In genomic region chr6:16413399-16413798, GRCh38 we compare ENCODE assay signal across 10 cellular contexts.
DNase-seq lines count a peak whose midpoint lies in the region; ATAC-seq and TF ChIP-seq lines count a peak whose summit lies in the region.
"Had no signal": no experiment of that assay in that cellular context is flagged by ENCODE, and none has a peak within 500 bp of the region (broad histone marks: within the 10 kb centered on the region; RNA-seq: fewer than 3 reads in every experiment).

No MANE protein-coding gene starts in this region.

- H3K79me2 ChIP-seq in H9 (ENCODE audit: insufficient read depth, low read length): no peaks in the 10 kb centered on the region
- H3K79me2 ChIP-seq: parathyroid adenoma had no signal

- no peak overlapping the region for H3K4me2 ChIP-seq in H9 (ENCODE audit: insufficient read depth, insufficient read length, low read length)

- H3K9me3 Mint-ChIP-seq in activated CD8-positive, alpha-beta memory T cell treated with anti-CD3 and anti-CD28 coated beads, Interleukin-2, amount 10 ng/mL, durations not matched to agents 7 days and 5 days (ENCODE audit: low read depth): no peaks in the 10 kb centered on the region
- no peaks in the 10 kb centered on the region for H3K9me3 Mint-ChIP-seq in activated T-helper 2 cell treated with anti-CD3 and anti-CD28 coated beads, Interferon-gamma antibody, Interleukin-2, Interleukin-4, amounts not matched to agents 10 μg/mL and 5 μg/mL and 100 μg/mL, durations not matched to agents 14 hours and 24 hours and 36 hours
- H3K9me3 Mint-ChIP-seq in chondrocyte (ENCODE audit: low read depth) (no peaks in the 10 kb centered on the region), H9 (no peaks in the 10 kb centered on the region)

- H4K8ac ChIP-seq in H9 (replicated peaks; ENCODE audit: insufficient read length, low read depth, low read length): no peak overlapping the region

- peak; percentile 55 for DNase-seq in activated CD8-positive, alpha-beta memory T cell treated with anti-CD3 and anti-CD28 coated beads, Interleukin-2, amount 10 ng/mL, durations not matched to agents 7 days and 5 days
- DNase-seq in activated CD8-positive, alpha-beta memory T cell treated with anti-CD3 and anti-CD28 coated beads, Interleukin-2, amount 50 U/mL, for 48 hours: no peak
- no peak for DNase-seq in activated T-helper 2 cell treated with anti-CD3 and anti-CD28 coated beads, Interferon-gamma antibody, Interleukin-2, Interleukin-4, amounts not matched to agents 10 μg/mL and 5 μg/mL and 100 μg/mL, durations not matched to agents 14 hours and 24 hours and 36 hours (ENCODE audit: low spot score)
- DNase-seq in stimulated activated CD4-positive, alpha-beta T cell treated with anti-CD3 and anti-CD28 coated beads, Interleukin-4, amount 100 ng/mL, for 24 hours: peak; percentile 62
- DNase-seq in chondrocyte (ENCODE audit: low spot score) (no peak), H9 (no peak), H4 (ENCODE audit: low spot score) (no peak)
- DNase-seq: NCI-H146 had no signal

- no peak overlapping the region for H2BK15ac ChIP-seq in H9 (ENCODE audit: low read depth, low read length)

- no peak overlapping the region for H3K14ac ChIP-seq in H9 (ENCODE audit: insufficient read depth, low read length)

- H3K23me2 ChIP-seq in H9 (ENCODE audit: insufficient read length, low read depth, low read length, poor library complexity, severe bottlenecking): no peaks in the 10 kb centered on the region

- TF ChIP-seq CTCF in chondrocyte (IDR thresholded peaks at IDR 0.05) (no peak), H9 (conservative IDR thresholded peaks at IDR 0.05) (no peak)

- no peaks in the 10 kb centered on the region for H3K27me3 Mint-ChIP-seq in activated CD8-positive, alpha-beta memory T cell treated with anti-CD3 and anti-CD28 coated beads, Interleukin-2, amount 10 ng/mL, durations not matched to agents 7 days and 5 days
- no peaks in the 10 kb centered on the region for H3K27me3 Mint-ChIP-seq in activated T-helper 2 cell treated with anti-CD3 and anti-CD28 coated beads, Interferon-gamma antibody, Interleukin-2, Interleukin-4, amounts not matched to agents 10 μg/mL and 5 μg/mL and 100 μg/mL, durations not matched to agents 14 hours and 24 hours and 36 hours (ENCODE audit: low read depth)
- no peaks in the 10 kb centered on the region for H3K27me3 Mint-ChIP-seq in chondrocyte (ENCODE audit: low read depth)
- H3K27me3 Mint-ChIP-seq in H9 (ENCODE audit: low read depth): no peaks in the 10 kb centered on the region

- peaks cover 9% of the 10 kb centered on the region for H3K36me3 Mint-ChIP-seq in activated CD8-positive, alpha-beta memory T cell treated with anti-CD3 and anti-CD28 coated beads, Interleukin-2, amount 10 ng/mL, durations not matched to agents 7 days and 5 days
- peaks cover 33% of the 10 kb centered on the region for H3K36me3 Mint-ChIP-seq in activated T-helper 2 cell treated with anti-CD3 and anti-CD28 coated beads, Interferon-gamma antibody, Interleukin-2, Interleukin-4, amounts not matched to agents 10 μg/mL and 5 μg/mL and 100 μg/mL, durations not matched to agents 14 hours and 24 hours and 36 hours (ENCODE audit: low read depth)
- H3K36me3 Mint-ChIP-seq in chondrocyte (ENCODE audit: low read depth) (no peaks in the 10 kb centered on the region), H9 (ENCODE audit: insufficient read depth in 1 of 3, low read depth in 3 of 3) (no peaks in the 10 kb centered on the region)

- no peak overlapping the region for H2BK120ac ChIP-seq in H9 (ENCODE audit: low read depth, low read length, poor library complexity, severe bottlenecking)

- no peak overlapping the region for H2AFZ ChIP-seq in H9 (ENCODE audit: low read length)
- H2AFZ ChIP-seq: parathyroid adenoma had no signal

- no peak overlapping the region for H3K4ac ChIP-seq in H9 (ENCODE audit: low read depth, low read length)

- H3K18ac ChIP-seq in H9 (ENCODE audit: insufficient read length, low read depth, low read length): no peak overlapping the region

- H2AK5ac ChIP-seq in H9 (ENCODE audit: insufficient read length, low read length): no peak overlapping the region

- no peaks in the 10 kb centered on the region for H4K20me1 ChIP-seq in H9 (ENCODE audit: control insufficient read depth, insufficient read depth, insufficient read length)

- H4K5ac ChIP-seq in H9 (ENCODE audit: insufficient read length, low read depth, low read length): no peak overlapping the region

- H4K91ac ChIP-seq in H9 (ENCODE audit: insufficient read length, low read depth, low read length): no peak overlapping the region

- H3K56ac ChIP-seq in H9 (ENCODE audit: insufficient read length, low read depth, low read length): no peak overlapping the region

- H3K27me3 ChIP-seq in H9 (ENCODE audit: insufficient read depth, low read length): no peaks in the 10 kb centered on the region

- CTCF ChIA-PET in activated CD8-positive, alpha-beta memory T cell treated with anti-CD3 and anti-CD28 coated beads, Interleukin-2, amount 10 ng/mL, durations not matched to agents 7 days and 5 days (lab: Charles Lee): interaction anchor here (0.6 to 1.8 kb wide), 11 partner anchors 10 to 357 kb away, joined by 3 to 8 read pairs (median 4); no protein-coding TSS in a partner anchor

- H3K9me3 ChIP-seq in H9 (ENCODE audit: control insufficient read depth, low read depth, low read length): no peaks in the 10 kb centered on the region

- ATAC-seq in activated CD8-positive, alpha-beta memory T cell treated with anti-CD3 and anti-CD28 coated beads, Interleukin-2, amount 10 ng/mL, durations not matched to agents 7 days and 5 days: peak; percentile 75
- ATAC-seq in HG03175 (IDR thresholded peaks at IDR 0.05; ENCODE audit: unreplicated experiment): peak; percentile 44

- H3K4me1 ChIP-seq in H9 (ENCODE audit: insufficient read depth, low read length): no peaks in the 10 kb centered on the region
- H3K4me1 ChIP-seq: parathyroid adenoma had no signal

- no peak overlapping the region for H3K27ac ChIP-seq in H9 (ENCODE audit: insufficient read length, low read depth, low read length)
- H3K27ac ChIP-seq: parathyroid adenoma had no signal

- H3K27ac Mint-ChIP-seq in activated CD8-positive, alpha-beta memory T cell treated with anti-CD3 and anti-CD28 coated beads, Interleukin-2, amount 10 ng/mL, durations not matched to agents 7 days and 5 days: peak overlapping the region; percentile 89
- peak overlapping the region; percentile 82 for H3K27ac Mint-ChIP-seq in activated T-helper 2 cell treated with anti-CD3 and anti-CD28 coated beads, Interferon-gamma antibody, Interleukin-2, Interleukin-4, amounts not matched to agents 10 μg/mL and 5 μg/mL and 100 μg/mL, durations not matched to agents 14 hours and 24 hours and 36 hours
- H3K27ac Mint-ChIP-seq in chondrocyte (ENCODE audit: unreplicated experiment) (no peak overlapping the region), H9 (no peak overlapping the region)

- H2BK12ac ChIP-seq in H9 (ENCODE audit: insufficient read length, low read depth, low read length): no peak overlapping the region

- H3K79me1 ChIP-seq in H9 (ENCODE audit: insufficient read depth, low read depth, low read length, poor library complexity, severe bottlenecking): no peaks in the 10 kb centered on the region

- peak overlapping the region; percentile 78 for H3K4me3 Mint-ChIP-seq in activated CD8-positive, alpha-beta memory T cell treated with anti-CD3 and anti-CD28 coated beads, Interleukin-2, amount 10 ng/mL, durations not matched to agents 7 days and 5 days
- H3K4me3 Mint-ChIP-seq in activated T-helper 2 cell treated with anti-CD3 and anti-CD28 coated beads, Interferon-gamma antibody, Interleukin-2, Interleukin-4, amounts not matched to agents 10 μg/mL and 5 μg/mL and 100 μg/mL, durations not matched to agents 14 hours and 24 hours and 36 hours (ENCODE audit: low read depth): peak overlapping the region; percentile 20
- no peak overlapping the region for H3K4me3 Mint-ChIP-seq in chondrocyte (ENCODE audit: unreplicated experiment)
- no peak overlapping the region for H3K4me3 Mint-ChIP-seq in H9

- no CpG with 5 or more reads among the region's 4 CpGs for WGBS in H9 (ENCODE audit: extremely low coverage, insufficient read length, low lambda C conversion rate)

- no peak overlapping the region for H2BK20ac ChIP-seq in H9 (ENCODE audit: low read depth, low read length, poor library complexity, severe bottlenecking)

- no peak overlapping the region for H3K9ac ChIP-seq in H9 (ENCODE audit: extremely low read depth, insufficient read length, low read length)
- H3K9ac ChIP-seq: parathyroid adenoma had no signal

- H3T11ph ChIP-seq in H9 (ENCODE audit: low read length): no peak overlapping the region

- H3K23ac ChIP-seq in H9 (ENCODE audit: insufficient read length, low read depth, low read length): no peak overlapping the region

- intact Hi-C loops in activated T-helper 2 cell treated with anti-CD3 and anti-CD28 coated beads, Interferon-gamma antibody, Interleukin-2, Interleukin-4, amounts not matched to agents 10 μg/mL and 5 μg/mL and 100 μg/mL, durations not matched to agents 14 hours and 24 hours and 36 hours (cut with micrococcal nuclease): no loop called here

- no peak overlapping the region for H2BK5ac ChIP-seq in H9 (ENCODE audit: insufficient read length, low read length)

- H3K4me1 Mint-ChIP-seq in activated CD8-positive, alpha-beta memory T cell treated with anti-CD3 and anti-CD28 coated beads, Interleukin-2, amount 10 ng/mL, durations not matched to agents 7 days and 5 days: peaks cover 48% of the 10 kb centered on the region
- H3K4me1 Mint-ChIP-seq in activated T-helper 2 cell treated with anti-CD3 and anti-CD28 coated beads, Interferon-gamma antibody, Interleukin-2, Interleukin-4, amounts not matched to agents 10 μg/mL and 5 μg/mL and 100 μg/mL, durations not matched to agents 14 hours and 24 hours and 36 hours (ENCODE audit: low read depth): peaks cover 40% of the 10 kb centered on the region
- peaks cover 23% of the 10 kb centered on the region for H3K4me1 Mint-ChIP-seq in chondrocyte (ENCODE audit: low read depth)
- H3K4me1 Mint-ChIP-seq in H9: peaks cover 3 to 4% of the 10 kb centered on the region in 2 experiments; a peak in 2 of 4 replicates

Comparison
In these comparisons a context has a peak if more than half of its experiments do, and no peak if none do; other contexts are left out.
1. DNase-seq: peak in activated CD8-positive, alpha-beta memory T cell treated with anti-CD3 and anti-CD28 coated beads, Interleukin-2, amount 10 ng/mL, durations not matched to agents 7 days and 5 days (single experiment) and stimulated activated CD4-positive, alpha-beta T cell treated with anti-CD3 and anti-CD28 coated beads, Interleukin-4, amount 100 ng/mL, for 24 hours (single experiment); none in activated CD8-positive, alpha-beta memory T cell treated with anti-CD3 and anti-CD28 coated beads, Interleukin-2, amount 50 U/mL, for 48 hours (single experiment), activated T-helper 2 cell treated with anti-CD3 and anti-CD28 coated beads, Interferon-gamma antibody, Interleukin-2, Interleukin-4, amounts not matched to agents 10 μg/mL and 5 μg/mL and 100 μg/mL, durations not matched to agents 14 hours and 24 hours and 36 hours (single experiment), chondrocyte (single experiment), H9 (single experiment) and H4 (single experiment).
2. H3K27ac Mint-ChIP-seq: peak in activated CD8-positive, alpha-beta memory T cell treated with anti-CD3 and anti-CD28 coated beads, Interleukin-2, amount 10 ng/mL, durations not matched to agents 7 days and 5 days (single experiment) and activated T-helper 2 cell treated with anti-CD3 and anti-CD28 coated beads, Interferon-gamma antibody, Interleukin-2, Interleukin-4, amounts not matched to agents 10 μg/mL and 5 μg/mL and 100 μg/mL, durations not matched to agents 14 hours and 24 hours and 36 hours (single experiment); none in chondrocyte (single experiment) and H9 (0 of 3).
3. H3K4me3 Mint-ChIP-seq: peak in activated CD8-positive, alpha-beta memory T cell treated with anti-CD3 and anti-CD28 coated beads, Interleukin-2, amount 10 ng/mL, durations not matched to agents 7 days and 5 days (single experiment) and activated T-helper 2 cell treated with anti-CD3 and anti-CD28 coated beads, Interferon-gamma antibody, Interleukin-2, Interleukin-4, amounts not matched to agents 10 μg/mL and 5 μg/mL and 100 μg/mL, durations not matched to agents 14 hours and 24 hours and 36 hours (single experiment); none in chondrocyte (single experiment) and H9 (0 of 2).